Comparison of ENCODE assay signal across 1 cellular context in genomic region chr14:101360045-101360931, GRCh38.
TF ChIP-seq lines count a peak whose summit lies in the region.

No MANE protein-coding gene starts in this region.

TF ChIP-seq in K562, 482 proteins besides CTCF, POLR2A, EP300 and RAD21 (continued from another document and continues in another):
- TF ChIP-seq RBM34 (IDR thresholded peaks at IDR 0.05; ENCODE audit: borderline replicate concordance, insufficient read depth, low read length) = no peak
- no peak for TF ChIP-seq PHF20 (IDR thresholded peaks at IDR 0.05; ENCODE audit: partially characterized antibody)
- no peak for TF ChIP-seq ATF4 (CRISPR knock-in tag; IDR thresholded peaks at IDR 0.05)
- no peak for TF ChIP-seq XRCC3 (IDR thresholded peaks at IDR 0.05)
- TF ChIP-seq MAFG (tag; conservative IDR thresholded peaks at IDR 0.05) = no peak
- no peak for TF ChIP-seq ZNF445 (CRISPR knock-in tag; IDR thresholded peaks at IDR 0.05; ENCODE audit: low read depth)
- no peak for TF ChIP-seq MYBL2 (IDR thresholded peaks at IDR 0.05; ENCODE audit: low read depth)
- TF ChIP-seq MYBL2 (CRISPR knock-in tag; IDR thresholded peaks at IDR 0.05; ENCODE audit: borderline replicate concordance) = no peak
- TF ChIP-seq MXD1 (CRISPR knock-in tag; IDR thresholded peaks at IDR 0.05; ENCODE audit: borderline replicate concordance, poor library complexity, severe bottlenecking) = no peak
- no peak for TF ChIP-seq NRF1 (conservative IDR thresholded peaks at IDR 0.05 in 1 of 2, IDR thresholded peaks at IDR 0.05 in 1 of 2)
- no peak for TF ChIP-seq ZKSCAN8 (CRISPR knock-in tag; IDR thresholded peaks at IDR 0.05)
- TF ChIP-seq HINFP (tag; conservative IDR thresholded peaks at IDR 0.05; ENCODE audit: low read depth) = no peak
- no peak for TF ChIP-seq KLF13 (tag; IDR thresholded peaks at IDR 0.05; ENCODE audit: borderline replicate concordance, low read depth)
- TF ChIP-seq FOXJ2 (tag; IDR thresholded peaks at IDR 0.05) = no peak
- TF ChIP-seq SOX6 (IDR thresholded peaks at IDR 0.05) = peak; percentile 75
- no peak for TF ChIP-seq ELK1 (CRISPR knock-in tag; IDR thresholded peaks at IDR 0.05)
- TF ChIP-seq CEBPG (CRISPR knock-in tag; IDR thresholded peaks at IDR 0.05) = no peak
- TF ChIP-seq CEBPG (tag; conservative IDR thresholded peaks at IDR 0.05 in 1 of 2, IDR thresholded peaks at IDR 0.05 in 1 of 2) = no peak
- no peak for TF ChIP-seq SRSF9 (IDR thresholded peaks at IDR 0.05; ENCODE audit: borderline replicate concordance, low read depth, low read length)
- no peak for TF ChIP-seq NFIX (CRISPR knock-in tag; IDR thresholded peaks at IDR 0.05; ENCODE audit: low read depth)
- no peak for TF ChIP-seq CGGBP1 (CRISPR knock-in tag; IDR thresholded peaks at IDR 0.05)
- no peak for TF ChIP-seq ZNF764 (CRISPR knock-in tag; IDR thresholded peaks at IDR 0.05; ENCODE audit: low read depth)
- no peak for TF ChIP-seq ELK3 (CRISPR knock-in tag; IDR thresholded peaks at IDR 0.05)
- TF ChIP-seq TEAD1 (CRISPR knock-in tag; IDR thresholded peaks at IDR 0.05) = no peak
- no peak for TF ChIP-seq CBFB (CRISPR knock-in tag; IDR thresholded peaks at IDR 0.05)
- no peak for TF ChIP-seq MYC (IDR thresholded peaks at IDR 0.05; ENCODE audit: low read depth, low read length)
- TF ChIP-seq MYC (CRISPR knock-in tag; IDR thresholded peaks at IDR 0.05; ENCODE audit: borderline replicate concordance, low read depth) = no peak
- TF ChIP-seq KHSRP (IDR thresholded peaks at IDR 0.05) = no peak
- no peak; the same call in 1 of the 2 replicates for TF ChIP-seq ESRRA (IDR thresholded peaks at IDR 0.05; ENCODE audit: borderline replicate concordance, low read depth)
- 0 out of 2 replicates have a peak, but pooled peaks have one; percentile 34 for TF ChIP-seq RNF2 (IDR thresholded peaks at IDR 0.05)
- no peak for TF ChIP-seq MBD2 (IDR thresholded peaks at IDR 0.05; ENCODE audit: borderline replicate concordance, low read depth)
- no peak for TF ChIP-seq POLR3A (IDR thresholded peaks at IDR 0.05; ENCODE audit: borderline replicate concordance, extremely low read depth, insufficient read depth, insufficient read length)
- TF ChIP-seq HDAC6 (IDR thresholded peaks at IDR 0.05; ENCODE audit: low read depth, low read length) = no peak
- TF ChIP-seq FOXO4 (CRISPR knock-in tag; IDR thresholded peaks at IDR 0.05) = no peak
- TF ChIP-seq ZFP91 (CRISPR knock-in tag; IDR thresholded peaks at IDR 0.05) = no peak
- TF ChIP-seq C11orf30 (IDR thresholded peaks at IDR 0.05; ENCODE audit: low read depth) = no peak
- peak; percentile 88 for TF ChIP-seq DPF2 (IDR thresholded peaks at IDR 0.05)
- TF ChIP-seq ETS1 (conservative IDR thresholded peaks at IDR 0.05; ENCODE audit: control insufficient read depth, low read depth, low read length) = no peak; the same call in 1 of the 2 replicates
- TF ChIP-seq TRIM24 (IDR thresholded peaks at IDR 0.05) = peak; percentile 86 to 92
- TF ChIP-seq ZNF263 (CRISPR knock-in tag; IDR thresholded peaks at IDR 0.05; ENCODE audit: borderline replicate concordance) = peak; percentile 75; the same call in 1 of the 2 replicates
- TF ChIP-seq MYNN (IDR thresholded peaks at IDR 0.05) = 0 out of 2 replicates have a peak, but pooled peaks have one; percentile 50
- no peak for TF ChIP-seq MYNN (CRISPR knock-in tag; IDR thresholded peaks at IDR 0.05)
- TF ChIP-seq CBFA2T2 (conservative IDR thresholded peaks at IDR 0.05) = peak; percentile 93
- TF ChIP-seq L3MBTL2 (IDR thresholded peaks at IDR 0.05) = no peak
- no peak for TF ChIP-seq HDAC8 (tag; IDR thresholded peaks at IDR 0.05)
- no peak for TF ChIP-seq GABPA (tag; conservative IDR thresholded peaks at IDR 0.05; ENCODE audit: low read depth)
- no peak for TF ChIP-seq CSDE1 (IDR thresholded peaks at IDR 0.05)
- TF ChIP-seq PURB (CRISPR knock-in tag; IDR thresholded peaks at IDR 0.05; ENCODE audit: low read depth) = no peak
- no peak for TF ChIP-seq MITF (IDR thresholded peaks at IDR 0.05)
- no peak for TF ChIP-seq ZFP36 (IDR thresholded peaks at IDR 0.05; ENCODE audit: low read depth, low read length, partially characterized antibody)
- no peak for TF ChIP-seq NCOA6 (IDR thresholded peaks at IDR 0.05)
- no peak for TF ChIP-seq PBX2 (CRISPR knock-in tag; IDR thresholded peaks at IDR 0.05; ENCODE audit: low read depth)
- TF ChIP-seq PBX2 (tag; conservative IDR thresholded peaks at IDR 0.05; ENCODE audit: low read depth) = no peak; the same call in 1 of the 2 replicates
- no peak for TF ChIP-seq ZNF589 (CRISPR knock-in tag; IDR thresholded peaks at IDR 0.05; ENCODE audit: low read depth)
- TF ChIP-seq STAT5A (IDR thresholded peaks at IDR 0.05; ENCODE audit: borderline replicate concordance, low read length) = peak; percentile 43; the same call in 1 of the 2 replicates
- TF ChIP-seq ZNF707 (CRISPR knock-in tag; conservative IDR thresholded peaks at IDR 0.05) = no peak
- TF ChIP-seq NCOA2 (IDR thresholded peaks at IDR 0.05; ENCODE audit: partially characterized antibody in 2 of 2) = no peak
- no peak for TF ChIP-seq CHD1 (IDR thresholded peaks at IDR 0.05; ENCODE audit: low read length)
- no peak for TF ChIP-seq NR0B1 (IDR thresholded peaks at IDR 0.05; ENCODE audit: partially characterized antibody)
- no peak for TF ChIP-seq ZNF408 (CRISPR knock-in tag; IDR thresholded peaks at IDR 0.05; ENCODE audit: low read depth)
- TF ChIP-seq HLTF (IDR thresholded peaks at IDR 0.05) = no peak
- TF ChIP-seq SMARCA5 (IDR thresholded peaks at IDR 0.05) = no peak
- TF ChIP-seq ZNF140 (CRISPR knock-in tag; IDR thresholded peaks at IDR 0.05) = no peak
- no peak for TF ChIP-seq WHSC1 (IDR thresholded peaks at IDR 0.05; ENCODE audit: low read length)
